Comparison of ENCODE assay signal across 9 cellular contexts in genomic region chr11:120079750-120080610, GRCh38. TPM values are rescaled to one million over a fixed set of nuclear protein-coding genes. Genes with fewer than 3 reads are reported as not detected.
A peak's percentile ranks its signal among the peaks of the same experiment; 100 is the strongest.
DNase-seq lines count a peak whose midpoint lies in the region; ATAC-seq and TF ChIP-seq lines count a peak whose summit lies in the region.
"Had no signal": no experiment of that assay in that cellular context is flagged by ENCODE, and none has a peak within 500 bp of the region (broad histone marks: within the 10 kb centered on the region; RNA-seq: fewer than 3 reads in every experiment).

No MANE protein-coding gene starts in this region.

- no peak overlapping the region for H3K27ac ChIP-seq in CD4-positive, alpha-beta T cell (ENCODE audit: low read depth, low read length)
- peak overlapping the region; percentile 25 for H3K27ac ChIP-seq in caudate nucleus (ENCODE audit: low read depth, low read length)

- no peaks in the 10 kb centered on the region for H3K27me3 ChIP-seq in CD4-positive, alpha-beta T cell (ENCODE audit: control insufficient read depth, insufficient read depth, low read length)

- TF ChIP-seq CTCF in CD4-positive, alpha-beta T cell (IDR thresholded peaks at IDR 0.05): peak; percentile 44
- peak; percentile 77 for TF ChIP-seq CTCF in HFFc6 (IDR thresholded peaks at IDR 0.05)
- TF ChIP-seq CTCF in neural crest cell (conservative IDR thresholded peaks at IDR 0.05): peak; percentile 49

- no peak overlapping the region for H3K4me3 Mint-ChIP-seq in CD4-positive, alpha-beta T cell
- H3K4me3 Mint-ChIP-seq in HFFc6 (no peak overlapping the region), neural crest cell (no peak overlapping the region)

- no peaks in the 10 kb centered on the region for H3K4me1 Mint-ChIP-seq in CD4-positive, alpha-beta T cell (ENCODE audit: low read depth)
- H3K4me1 Mint-ChIP-seq in HFFc6 (ENCODE audit: low read depth) (no peaks in the 10 kb centered on the region), neural crest cell (no peaks in the 10 kb centered on the region)

- ATAC-seq in CD4-positive, alpha-beta T cell (ENCODE audit: poor library complexity): no peak
- ATAC-seq in GM19463 (IDR thresholded peaks at IDR 0.05; ENCODE audit: unreplicated experiment): no peak

- no peaks in the 10 kb centered on the region for H3K36me3 Mint-ChIP-seq in CD4-positive, alpha-beta T cell (ENCODE audit: low read depth)
- H3K36me3 Mint-ChIP-seq in HFFc6 (ENCODE audit: low read depth): peaks cover 17% of the 10 kb centered on the region
- H3K36me3 Mint-ChIP-seq in neural crest cell (ENCODE audit: low read depth): peaks cover 20% of the 10 kb centered on the region

- POLR2A ChIA-PET in CD4-positive, alpha-beta T cell (lab: Charles Lee): no interaction called here

- no peaks in the 10 kb centered on the region for H3K9me3 Mint-ChIP-seq in CD4-positive, alpha-beta T cell
- H3K9me3 Mint-ChIP-seq in HFFc6: peaks cover 31% of the 10 kb centered on the region
- peaks cover 12% of the 10 kb centered on the region for H3K9me3 Mint-ChIP-seq in neural crest cell

- H3K27me3 Mint-ChIP-seq in CD4-positive, alpha-beta T cell: peaks cover 33% of the 10 kb centered on the region
- H3K27me3 Mint-ChIP-seq in HFFc6 (ENCODE audit: insufficient read depth): peaks cover 24% of the 10 kb centered on the region
- peaks cover 38% of the 10 kb centered on the region for H3K27me3 Mint-ChIP-seq in neural crest cell (ENCODE audit: low read depth)

- H3K27ac Mint-ChIP-seq in CD4-positive, alpha-beta T cell: no peak overlapping the region
- H3K27ac Mint-ChIP-seq in HFFc6 (no peak overlapping the region), neural crest cell (ENCODE audit: unreplicated experiment) (no peak overlapping the region)

- H3K9me3 ChIP-seq in CD4-positive, alpha-beta T cell (ENCODE audit: control insufficient read depth, low read length): no peaks in the 10 kb centered on the region

- CTCF ChIA-PET in CD4-positive, alpha-beta T cell (lab: Charles Lee): interaction anchor here (1.1 kb wide), 1 partner anchor 351 kb away, joined by 6 read pairs; the partner anchor contains the start of gene NECTIN1

- peak in 2 of 10 experiments; percentile 8 to 37 for DNase-seq in CD4-positive, alpha-beta T cell
- DNase-seq in HFFc6 (peak; percentile 11), caudate nucleus (lab: John Stamatoyannopoulos, UW) (peak in 2 of 61 donors; percentile 14 to 18), neural crest cell (ENCODE audit: low read depth, low spot score) (no peak), superior temporal gyrus (ENCODE audit: extremely low spot score) (no peak), NK-92 (lab: John Stamatoyannopoulos, UW; ENCODE audit: unreplicated experiment) (no peak), NCI-H82 treated with DMSO at 0.1 percent for 48 hours (lab: John Stamatoyannopoulos, UW; ENCODE audit: unreplicated experiment) (no peak)

- intact Hi-C loops in CD4-positive, alpha-beta T cell (cut with DNase I, micrococcal nuclease): loop anchor here in 1 of 2 experiments (1.0 kb wide), 1 partner anchor 414 kb away; no protein-coding TSS in a partner anchor

RNA-seq across cellular contexts. Expression of gene TRIM29, which starts 57.9 kb away (rescaled TPM):
- not detected for total RNA-seq in CD4-positive, alpha-beta T cell
- total RNA-seq in HFFc6 (2021; fragmentation: NEBNext Ultra II Directional; extraction: Animal tissue kit (Norgen Biotek cat#: 25700)): 1 to 10 TPM; 1.5 to 3.2 (median 3.1) TPM
- total RNA-seq in neural crest cell: not detected in 2 replicates
- total RNA-seq: T-helper 2 cell treated with Interferon-gamma antibody and Interleukin-4, amounts not matched to agents 100 ng/mL and 5 ng/mL, for 36 hours had no signal
